Comparison of ENCODE assay signal across 24 cellular contexts in the genomic region with DNA sequence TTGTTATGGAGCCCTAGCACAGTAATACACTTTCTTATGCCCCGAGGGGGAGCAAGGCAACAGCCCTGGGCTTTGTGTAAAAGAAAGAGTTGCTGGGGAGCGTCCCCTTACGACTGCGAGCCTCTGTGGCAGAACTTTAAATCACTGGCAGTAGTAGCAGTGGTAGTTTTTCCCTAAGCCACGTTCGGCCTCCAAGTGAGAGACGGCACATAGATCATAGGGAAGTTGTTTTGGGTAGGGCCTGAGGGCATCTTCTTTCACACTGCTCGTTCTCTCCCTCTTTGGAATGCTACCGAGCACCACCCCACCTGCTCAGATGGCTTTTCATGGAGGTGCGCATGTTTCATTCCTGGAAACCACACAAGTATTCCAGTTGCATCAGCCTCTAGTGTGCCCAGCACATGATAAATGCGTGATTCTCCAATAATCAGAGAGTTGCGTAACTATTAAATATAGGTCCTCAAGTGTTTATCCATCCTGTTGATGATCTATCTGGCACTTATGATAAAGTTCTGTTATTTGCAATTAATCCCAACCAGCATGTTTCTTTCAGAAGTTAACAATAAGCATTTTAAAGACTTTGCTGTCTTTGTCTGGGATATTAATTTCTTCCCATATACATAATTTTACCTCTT.
"Had no signal": no experiment of that assay in that cellular context is flagged by ENCODE, and none has a peak within 500 bp of the region (broad histone marks: within the 10 kb centered on the region; RNA-seq: fewer than 3 reads in every experiment).

No MANE protein-coding gene starts in this region.

- H3K4me1 ChIP-seq: colonic mucosa, gastrocnemius medialis, heart left ventricle, spleen, tibial artery, vagina had no signal

- ATAC-seq: activated naive CD8-positive, alpha-beta T cell treated with anti-CD3 and anti-CD28 coated beads, Interleukin-2, amount 50 U/mL, for 24 hours; gastrocnemius medialis; heart left ventricle; left ventricle myocardium superior; naive thymus-derived CD8-positive, alpha-beta T cell; T-cell had no signal

- H3K27ac ChIP-seq: colonic mucosa, gastrocnemius medialis, heart left ventricle, spleen, tibial artery, vagina had no signal

- H3K36me3 ChIP-seq: colonic mucosa, gastrocnemius medialis, heart left ventricle, spleen, tibial artery, vagina had no signal

- H3K4me3 Mint-ChIP-seq: activated B cell treated with CpG ODN at 0.5 μM for 24 hours; activated CD4-positive, alpha-beta memory T cell treated with anti-CD3 and anti-CD28 coated beads, Interleukin-2, amount 10 ng/mL, durations not matched to agents 7 days and 5 days; activated naive CD4-positive, alpha-beta T cell treated with anti-CD3 and anti-CD28 coated beads, Interleukin-2, amount 10 ng/mL, durations not matched to agents 7 days and 5 days; activated naive CD8-positive, alpha-beta T cell treated with anti-CD3 and anti-CD28 coated beads, Interleukin-2, amount 50 U/mL, for 24 hours; activated T-cell treated with anti-CD3 and anti-CD28 coated beads, Interleukin-2, amount 50 U/mL, for 24 hours; brain; memory B cell; naive thymus-derived CD8-positive, alpha-beta T cell; T-cell had no signal

- H3K27ac Mint-ChIP-seq: activated B cell treated with CpG ODN at 0.5 μM for 24 hours; activated CD4-positive, alpha-beta memory T cell treated with anti-CD3 and anti-CD28 coated beads, Interleukin-2, amount 10 ng/mL, durations not matched to agents 7 days and 5 days; activated naive CD4-positive, alpha-beta T cell treated with anti-CD3 and anti-CD28 coated beads, Interleukin-2, amount 10 ng/mL, durations not matched to agents 7 days and 5 days; activated naive CD8-positive, alpha-beta T cell treated with anti-CD3 and anti-CD28 coated beads, Interleukin-2, amount 50 U/mL, for 24 hours; activated T-cell treated with anti-CD3 and anti-CD28 coated beads, Interleukin-2, amount 50 U/mL, for 24 hours; brain; memory B cell; T-cell had no signal

- H3K4me3 ChIP-seq: colonic mucosa, gastrocnemius medialis, heart left ventricle, spleen, tibial artery, vagina had no signal

- H3K9me3 ChIP-seq: colonic mucosa, gastrocnemius medialis, heart left ventricle, tibial artery, vagina had no signal

- H3K4me1 Mint-ChIP-seq: activated B cell treated with CpG ODN at 0.5 μM for 24 hours; activated CD4-positive, alpha-beta memory T cell treated with anti-CD3 and anti-CD28 coated beads, Interleukin-2, amount 10 ng/mL, durations not matched to agents 7 days and 5 days; activated naive CD4-positive, alpha-beta T cell treated with anti-CD3 and anti-CD28 coated beads, Interleukin-2, amount 10 ng/mL, durations not matched to agents 7 days and 5 days; activated naive CD8-positive, alpha-beta T cell treated with anti-CD3 and anti-CD28 coated beads, Interleukin-2, amount 50 U/mL, for 24 hours; brain; memory B cell; naive thymus-derived CD8-positive, alpha-beta T cell; T-cell had no signal

- FAIRE-seq: endometrium had no signal

- H3K36me3 Mint-ChIP-seq: activated naive CD4-positive, alpha-beta T cell treated with anti-CD3 and anti-CD28 coated beads, Interleukin-2, amount 10 ng/mL, durations not matched to agents 7 days and 5 days; brain; memory B cell had no signal

- H3K27me3 ChIP-seq: colonic mucosa, gastrocnemius medialis, heart left ventricle, spleen, tibial artery, vagina had no signal

- H3K27me3 Mint-ChIP-seq: activated T-cell treated with anti-CD3 and anti-CD28 coated beads, Interleukin-2, amount 50 U/mL, for 24 hours; memory B cell had no signal

- DNase-seq: activated B cell treated with CpG ODN at 0.5 μM for 24 hours; activated CD4-positive, alpha-beta memory T cell treated with anti-CD3 and anti-CD28 coated beads, Interleukin-2, amount 10 ng/mL, durations not matched to agents 7 days and 5 days; activated CD4-positive, alpha-beta T cell treated with anti-CD3 and anti-CD28 coated beads for 48 hours; activated effector memory CD4-positive, alpha-beta T cell treated with Interleukin-2 at 50 U/mL for 16 hours; activated naive CD4-positive, alpha-beta T cell treated with anti-CD3 and anti-CD28 coated beads, Interleukin-2, amount 10 ng/mL, durations not matched to agents 7 days and 5 days; activated naive CD8-positive, alpha-beta T cell treated with anti-CD3 and anti-CD28 coated beads, Interleukin-2, amount 50 U/mL, for 24 hours; activated T-cell treated with anti-CD3 and anti-CD28 coated beads, Interleukin-2, amount 50 U/mL, for 24 hours; anterior cingulate cortex; central memory CD4-positive, alpha-beta T cell; colonic mucosa; gastrocnemius medialis; heart left ventricle; left ventricle myocardium superior; naive thymus-derived CD8-positive, alpha-beta T cell; posterior cingulate gyrus; retina; spleen; stimulated activated naive CD4-positive, alpha-beta T cell; T-cell; tibial artery had no signal
